Comparison of ENCODE assay signal across 9 cellular contexts in the genomic region with DNA sequence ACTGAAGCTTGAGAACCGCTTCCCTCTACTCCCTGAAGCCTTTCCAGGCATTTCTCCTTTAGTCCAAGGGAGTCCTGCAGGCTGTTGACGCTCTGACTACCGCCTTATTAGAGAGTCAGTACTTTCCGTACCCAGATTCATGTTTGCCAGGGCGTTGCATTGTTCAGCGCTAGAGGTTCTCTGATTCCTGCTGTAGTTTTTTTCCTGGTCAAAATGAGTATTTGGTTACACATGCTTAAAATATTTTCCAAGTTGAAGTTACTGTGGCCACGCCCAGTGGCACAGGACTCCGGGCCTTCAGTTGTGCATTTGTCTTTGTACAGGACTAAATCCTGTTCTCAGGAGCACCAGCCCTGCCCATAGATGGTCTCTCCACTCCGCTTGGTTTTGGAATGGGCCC. TPM values are rescaled to one million over a fixed set of nuclear protein-coding genes. Genes with fewer than 3 reads are reported as not detected.
A peak's percentile ranks its signal among the peaks of the same experiment; 100 is the strongest.
DNase-seq lines count a peak whose midpoint lies in the region; ATAC-seq and TF ChIP-seq lines count a peak whose summit lies in the region.
"Had no signal": no experiment of that assay in that cellular context is flagged by ENCODE, and none has a peak within 500 bp of the region (broad histone marks: within the 10 kb centered on the region; RNA-seq: fewer than 3 reads in every experiment).

No MANE protein-coding gene starts in this region.

- no peak overlapping the region for H3K4me3 Mint-ChIP-seq in activated T-helper 1 cell treated with anti-CD3 and anti-CD28 coated beads, Interleukin-12 subunit alpha, Interleukin-12 subunit beta, Interleukin-2, Interleukin-4 antibody, amounts not matched to agents 30 ng/mL and 10 ng/mL and 1 ng/mL, durations not matched to agents 14 hours and 24 hours and 36 hours

- H3K27ac Mint-ChIP-seq in activated T-helper 1 cell treated with anti-CD3 and anti-CD28 coated beads, Interleukin-12 subunit alpha, Interleukin-12 subunit beta, Interleukin-2, Interleukin-4 antibody, amounts not matched to agents 30 ng/mL and 10 ng/mL and 1 ng/mL, durations not matched to agents 14 hours and 24 hours and 36 hours: no peak overlapping the region

- peaks cover 3% of the 10 kb centered on the region for H3K27me3 Mint-ChIP-seq in activated T-helper 1 cell treated with anti-CD3 and anti-CD28 coated beads, Interleukin-12 subunit alpha, Interleukin-12 subunit beta, Interleukin-2, Interleukin-4 antibody, amounts not matched to agents 30 ng/mL and 10 ng/mL and 1 ng/mL, durations not matched to agents 14 hours and 24 hours and 36 hours (ENCODE audit: insufficient read depth)

- WGBS in right cardiac atrium: 74% methylated on average over 9 of the region's 9 CpGs

- H3K36me3 Mint-ChIP-seq in activated T-helper 1 cell treated with anti-CD3 and anti-CD28 coated beads, Interleukin-12 subunit alpha, Interleukin-12 subunit beta, Interleukin-2, Interleukin-4 antibody, amounts not matched to agents 30 ng/mL and 10 ng/mL and 1 ng/mL, durations not matched to agents 14 hours and 24 hours and 36 hours (ENCODE audit: low read depth): no peaks in the 10 kb centered on the region

- H3K9ac ChIP-seq in adipocyte (ENCODE audit: low read length): peak overlapping the region; percentile 70

- H3K4me1 ChIP-seq in adipocyte (ENCODE audit: control insufficient read depth, insufficient read depth, low read length): peaks cover 69% of the 10 kb centered on the region
- H3K4me1 ChIP-seq in right cardiac atrium (ENCODE audit: control insufficient read depth, insufficient read depth, low read length): peaks cover 5% of the 10 kb centered on the region
- H3K4me1 ChIP-seq in tibial artery: peaks cover 0 to 97% (median 47%) of the 10 kb centered on the region in 4 donors
- H3K4me1 ChIP-seq: BE2C had no signal

- no peaks in the 10 kb centered on the region for H3K9me3 Mint-ChIP-seq in activated T-helper 1 cell treated with anti-CD3 and anti-CD28 coated beads, Interleukin-12 subunit alpha, Interleukin-12 subunit beta, Interleukin-2, Interleukin-4 antibody, amounts not matched to agents 30 ng/mL and 10 ng/mL and 1 ng/mL, durations not matched to agents 14 hours and 24 hours and 36 hours

- H3K27ac ChIP-seq in right cardiac atrium (ENCODE audit: low read length) (peak overlapping the region; percentile 7), tibial artery (peak overlapping the region; percentile 63 to 66)

- H3K36me3 ChIP-seq in adipocyte (ENCODE audit: control insufficient read depth, insufficient read depth, low read length, severe bottlenecking) (peaks cover 9% of the 10 kb centered on the region), tibial artery (peaks cover 0 to 5% (median 0%) of the 10 kb centered on the region in 3 donors)
- H3K36me3 ChIP-seq: BE2C had no signal

- ATAC-seq in right cardiac atrium: peak; percentile 73 to 88

- no peak for TF ChIP-seq CTCF in tibial artery (IDR thresholded peaks at IDR 0.05)

- intact Hi-C loops in right cardiac atrium (cut with DNase I): no loop called here
- intact Hi-C loops in tibial artery (cut with DNase I; ENCODE audit: low total_unique reads): no loop called here
- intact Hi-C loops in activated T-helper 1 cell treated with anti-CD3 and anti-CD28 coated beads, Interleukin-12 subunit alpha, Interleukin-12 subunit beta, Interleukin-2, Interleukin-4 antibody, amounts not matched to agents 30 ng/mL and 10 ng/mL and 1 ng/mL, durations not matched to agents 14 hours and 24 hours and 36 hours (cut with micrococcal nuclease): no loop called here

- peak overlapping the region; percentile 72 for H3K4me3 ChIP-seq in adipocyte (ENCODE audit: low read length)
- H3K4me3 ChIP-seq in right cardiac atrium (ENCODE audit: low read length): no peak overlapping the region
- peak overlapping the region; percentile 4 to 16 for H3K4me3 ChIP-seq in tibial artery

- no peaks in the 10 kb centered on the region for H3K4me1 Mint-ChIP-seq in activated T-helper 1 cell treated with anti-CD3 and anti-CD28 coated beads, Interleukin-12 subunit alpha, Interleukin-12 subunit beta, Interleukin-2, Interleukin-4 antibody, amounts not matched to agents 30 ng/mL and 10 ng/mL and 1 ng/mL, durations not matched to agents 14 hours and 24 hours and 36 hours (ENCODE audit: low read depth)

- no peaks in the 10 kb centered on the region for H3K27me3 ChIP-seq in adipocyte (replicated peaks; ENCODE audit: control insufficient read depth, insufficient read depth, low read length)
- H3K27me3 ChIP-seq in right cardiac atrium (ENCODE audit: control insufficient read depth, insufficient read depth): no peaks in the 10 kb centered on the region
- no peaks in the 10 kb centered on the region for H3K27me3 ChIP-seq in tibial artery
- H3K27me3 ChIP-seq: BE2C had no signal

- no peaks in the 10 kb centered on the region for H3K9me3 ChIP-seq in adipocyte (ENCODE audit: control insufficient read depth, low read length)
- no peaks in the 10 kb centered on the region for H3K9me3 ChIP-seq in right cardiac atrium (ENCODE audit: control insufficient read depth, low read length)
- H3K9me3 ChIP-seq in tibial artery: no peaks in the 10 kb centered on the region
- H3K9me3 ChIP-seq: BE2C had no signal

- DNase-seq in NCI-H146 (lab: John Stamatoyannopoulos, UW): peak; percentile 58
- DNase-seq in NCI-H146 treated with DMSO at 0.1 percent for 48 hours (lab: John Stamatoyannopoulos, UW; ENCODE audit: unreplicated experiment): no peak
- DNase-seq in adipocyte (ENCODE audit: low read depth): peak; percentile 65
- DNase-seq in right cardiac atrium: peak in 2 of 3 donors; percentile 61 to 69
- peak; percentile 68 to 83 for DNase-seq in tibial artery
- no peak for DNase-seq in NCI-H2227 (lab: John Stamatoyannopoulos, UW; ENCODE audit: unreplicated experiment)
- no peak for DNase-seq in D341Med (ENCODE audit: low spot score)
- DNase-seq in activated T-helper 1 cell treated with anti-CD3 and anti-CD28 coated beads, Interleukin-12 subunit alpha, Interleukin-12 subunit beta, Interleukin-2, Interleukin-4 antibody, amounts not matched to agents 30 ng/mL and 10 ng/mL and 1 ng/mL, durations not matched to agents 14 hours and 24 hours and 36 hours (ENCODE audit: low spot score): no peak
- DNase-seq: BE2C had no signal

RNA-seq across cellular contexts. Expression of gene MTURN, which starts 7.9 kb away (rescaled TPM):
- 10 to 100 TPM; 25.3 to 50.8 (median 33.4) TPM for total RNA-seq in right cardiac atrium
- 15.0 TPM for polyA plus RNA-seq in right cardiac atrium
- 3.9 and 4.3 TPM in 2 replicates for total RNA-seq in activated T-helper 1 cell treated with anti-CD3 and anti-CD28 coated beads, Interleukin-12 subunit alpha, Interleukin-12 subunit beta, Interleukin-2, Interleukin-4 antibody, amounts not matched to agents 30 ng/mL and 10 ng/mL and 1 ng/mL, durations not matched to agents 14 hours and 24 hours and 36 hours

Comparison
In these comparisons a context has a peak if more than half of its experiments do, and no peak if none do; other contexts are left out.
1. DNase-seq: peak in NCI-H146 (single experiment), adipocyte (single experiment), right cardiac atrium (2 of 3) and tibial artery (2 of 2); none in NCI-H146 treated with DMSO at 0.1 percent for 48 hours (single experiment), NCI-H2227 (single experiment), D341Med (single experiment) and activated T-helper 1 cell treated with anti-CD3 and anti-CD28 coated beads, Interleukin-12 subunit alpha, Interleukin-12 subunit beta, Interleukin-2, Interleukin-4 antibody, amounts not matched to agents 30 ng/mL and 10 ng/mL and 1 ng/mL, durations not matched to agents 14 hours and 24 hours and 36 hours (single experiment).